ENCODE assay signal across 15 cellular contexts in the genomic region with DNA sequence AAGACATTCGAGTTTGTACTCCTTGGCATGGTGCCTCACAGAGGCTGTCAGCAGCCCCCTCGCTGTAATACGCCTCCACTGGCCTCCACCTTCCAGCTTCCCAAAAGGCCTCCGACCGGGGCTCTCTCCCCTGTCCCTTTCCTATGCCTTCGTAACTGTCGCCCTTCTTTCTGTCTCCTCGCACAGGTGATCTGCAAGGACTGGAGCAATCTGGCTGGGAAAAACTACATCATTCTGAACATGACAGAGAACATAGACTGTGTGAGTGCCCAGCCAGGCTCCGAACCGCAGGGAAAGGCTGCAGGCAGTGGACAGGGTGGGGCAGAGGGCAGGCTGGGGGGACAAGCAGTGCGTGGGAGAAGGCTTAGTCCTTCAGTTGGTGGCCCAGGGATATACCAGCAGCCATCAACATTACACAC. TPM values are rescaled to one million over a fixed set of nuclear protein-coding genes. Genes with fewer than 3 reads are reported as not detected.
DNase-seq lines count a peak whose midpoint lies in the region; ATAC-seq and TF ChIP-seq lines count a peak whose summit lies in the region.
"Had no signal": no experiment of that assay in that cellular context is flagged by ENCODE, and none has a peak within 500 bp of the region (broad histone marks: within the 10 kb centered on the region; RNA-seq: fewer than 3 reads in every experiment).

No MANE protein-coding gene starts in this region.

- intact Hi-C loops in sciatic nerve (cut with DNase I) = no loop called here
- intact Hi-C loops in CD4-positive, alpha-beta T cell (cut with DNase I, micrococcal nuclease) = no loop called here
- intact Hi-C loops in psoas muscle (cut with DNase I) = no loop called here

- no peak overlapping the region for H3K4ac ChIP-seq in mesenchymal stem cell (ENCODE audit: low read depth in 1 of 2, low read length in 2 of 2)

- H3K4me2 ChIP-seq in mesenchymal stem cell (ENCODE audit: low read length, poor library complexity, severe bottlenecking) = no peak overlapping the region
- H3K4me2 ChIP-seq: BLaER1 had no signal

- H4K91ac ChIP-seq in mesenchymal stem cell (ENCODE audit: low read length) = no peak overlapping the region

- H3K9me3 Mint-ChIP-seq in brain = no peaks in the 10 kb centered on the region
- H3K9me3 Mint-ChIP-seq in CD4-positive, alpha-beta T cell = no peaks in the 10 kb centered on the region
- H3K9me3 Mint-ChIP-seq: HFFc6 had no signal

- H3K36me3 ChIP-seq in mesenchymal stem cell (ENCODE audit: control insufficient read depth in 1 of 2, insufficient read depth in 2 of 2, low read depth in 1 of 2, low read length in 2 of 2) (no peaks in the 10 kb centered on the region), psoas muscle (ENCODE audit: insufficient read depth in 1 of 2, low read depth in 1 of 2) (no peaks in the 10 kb centered on the region)

- H3K79me1 ChIP-seq in mesenchymal stem cell (replicated peaks; ENCODE audit: low read length, poor library complexity, severe bottlenecking) = no peaks in the 10 kb centered on the region

- POLR2A ChIA-PET in CD4-positive, alpha-beta T cell (lab: Charles Lee) = no interaction called here

- no peak overlapping the region for H2BK12ac ChIP-seq in mesenchymal stem cell (ENCODE audit: low read length in 2 of 2)

- peaks cover 62% of the 10 kb centered on the region for H3K36me3 Mint-ChIP-seq in brain
- peaks cover 4% of the 10 kb centered on the region for H3K36me3 Mint-ChIP-seq in CD4-positive, alpha-beta T cell (ENCODE audit: low read depth)

- no peak overlapping the region for H2AK5ac ChIP-seq in mesenchymal stem cell (ENCODE audit: low read length, severe bottlenecking)

- no peak overlapping the region for H2BK5ac ChIP-seq in mesenchymal stem cell (ENCODE audit: low read depth, low read length, poor library complexity, severe bottlenecking)

- CTCF ChIA-PET in CD4-positive, alpha-beta T cell (lab: Charles Lee) = no interaction called here

- peak overlapping the region; percentile 75 for H2BK15ac ChIP-seq in mesenchymal stem cell (ENCODE audit: low read depth, poor library complexity, severe bottlenecking)

- H3K14ac ChIP-seq in mesenchymal stem cell (ENCODE audit: low read length in 2 of 2) = no peak overlapping the region

- H4K8ac ChIP-seq in mesenchymal stem cell (ENCODE audit: low read length) = no peak overlapping the region

- H3K4me3 Mint-ChIP-seq in brain = no peak overlapping the region
- H3K4me3 Mint-ChIP-seq in CD4-positive, alpha-beta T cell = no peak overlapping the region
- H3K4me3 Mint-ChIP-seq: HFFc6 had no signal

- ATAC-seq in sciatic nerve = peak; percentile 51
- ATAC-seq in CD4-positive, alpha-beta T cell (ENCODE audit: poor library complexity) = no peak
- no peak for ATAC-seq in psoas muscle

- H3K4me1 ChIP-seq in mesenchymal stem cell (ENCODE audit: control insufficient read depth, insufficient read depth, low read depth, low read length) (no peaks in the 10 kb centered on the region), psoas muscle (no peaks in the 10 kb centered on the region)

- no peak overlapping the region for H2BK120ac ChIP-seq in mesenchymal stem cell (ENCODE audit: low read depth, low read length)

- no peak overlapping the region for H3K4me3 ChIP-seq in mesenchymal stem cell (ENCODE audit: insufficient read depth in 1 of 2, low read depth in 1 of 2, low read length in 2 of 2)
- no peak overlapping the region for H3K4me3 ChIP-seq in psoas muscle
- H3K4me3 ChIP-seq: BLaER1 had no signal

- H3K27me3 Mint-ChIP-seq in brain = no peaks in the 10 kb centered on the region
- no peaks in the 10 kb centered on the region for H3K27me3 Mint-ChIP-seq in CD4-positive, alpha-beta T cell

- peak; percentile 33 for DNase-seq in activated CD8-positive, alpha-beta memory T cell treated with anti-CD3 and anti-CD28 coated beads for 24 hours
- no peak for DNase-seq in activated CD8-positive, alpha-beta memory T cell treated with anti-CD3 and anti-CD28 coated beads, Interleukin-2, amount 50 U/mL, for 48 hours
- DNase-seq in mesenchymal stem cell = no peak
- no peak for DNase-seq in sciatic nerve (ENCODE audit: low spot score)
- DNase-seq in CD4-positive, alpha-beta T cell = no peak
- no peak for DNase-seq in NK-92 treated with Interleukin-12 subunit alpha and Interleukin-12 subunit beta, amount 100 ng/mL, for 24 hours (lab: John Stamatoyannopoulos, UW)
- DNase-seq in psoas muscle = no peak
- DNase-seq: 8988T, AML-193, Calu3, DMS 273 treated with DMSO at 0.1 percent for 48 hours, HCEC 1CT, HFFc6 had no signal

- peaks cover 26% of the 10 kb centered on the region for H3K4me1 Mint-ChIP-seq in brain
- no peaks in the 10 kb centered on the region for H3K4me1 Mint-ChIP-seq in CD4-positive, alpha-beta T cell (ENCODE audit: low read depth)

- H2AFZ ChIP-seq in mesenchymal stem cell (ENCODE audit: low read depth, low read length) = no peak overlapping the region

- H3K27ac ChIP-seq in mesenchymal stem cell (ENCODE audit: low read length, poor library complexity, severe bottlenecking) (no peak overlapping the region), psoas muscle (no peak overlapping the region)
- no peak overlapping the region for H3K27ac ChIP-seq in CD4-positive, alpha-beta T cell (ENCODE audit: low read depth, low read length)
- H3K27ac ChIP-seq: BLaER1 had no signal

- H3K27ac Mint-ChIP-seq in brain = peak overlapping the region in 3 of 5 experiments; percentile 17 to 92 (median 76)
- H3K27ac Mint-ChIP-seq in CD4-positive, alpha-beta T cell = no peak overlapping the region
- H3K27ac Mint-ChIP-seq: HFFc6 had no signal

- TF ChIP-seq CTCF in brain (conservative IDR thresholded peaks at IDR 0.05) (no peak), psoas muscle (IDR thresholded peaks at IDR 0.05) (no peak)
- no peak for TF ChIP-seq CTCF in CD4-positive, alpha-beta T cell (IDR thresholded peaks at IDR 0.05)

- H3K23ac ChIP-seq in mesenchymal stem cell (ENCODE audit: low read length in 2 of 2) = no peak overlapping the region

- WGBS in mesenchymal stem cell = 93% methylated on average over 10 of the region's 11 CpGs
- WGBS in psoas muscle, 3 donors = 77 to 81% (median 80%) methylated on average over 11 of the region's 11 CpGs

- H3K9ac ChIP-seq in mesenchymal stem cell (ENCODE audit: low read length) = no peak overlapping the region
- H3K9ac ChIP-seq: BLaER1 had no signal

- H3K9me3 ChIP-seq in mesenchymal stem cell (ENCODE audit: control insufficient read depth, low read length) (no peaks in the 10 kb centered on the region), psoas muscle (no peaks in the 10 kb centered on the region)
- no peaks in the 10 kb centered on the region for H3K9me3 ChIP-seq in CD4-positive, alpha-beta T cell (ENCODE audit: control insufficient read depth, low read length)
- H3K9me3 ChIP-seq: BLaER1 had no signal

- no peak overlapping the region for H3K18ac ChIP-seq in mesenchymal stem cell (ENCODE audit: low read depth in 1 of 2, low read length in 2 of 2)

- no peaks in the 10 kb centered on the region for H3K27me3 ChIP-seq in mesenchymal stem cell (ENCODE audit: control insufficient read depth in 1 of 2, insufficient read depth in 1 of 2, low read length in 2 of 2)
- no peaks in the 10 kb centered on the region for H3K27me3 ChIP-seq in CD4-positive, alpha-beta T cell (ENCODE audit: control insufficient read depth, insufficient read depth, low read length)
- no peaks in the 10 kb centered on the region for H3K27me3 ChIP-seq in psoas muscle (ENCODE audit: insufficient read depth in 3 of 3, low read length in 2 of 3)
- H3K27me3 ChIP-seq: BLaER1 had no signal

RNA-seq across cellular contexts. Expression of a gene that starts 10.7 kb away (rescaled TPM):
- 43.7 TPM for polyA plus RNA-seq in brain (ENCODE audit: insufficient read depth, low read depth, low replicate concordance)
- polyA plus RNA-seq in mesenchymal stem cell (2013, experiment 1 of 2) = 6.8 TPM
- 6.6 TPM for polyA plus RNA-seq in mesenchymal stem cell (2013, experiment 2 of 2)
- total RNA-seq in sciatic nerve = 98.8 TPM
- total RNA-seq in CD4-positive, alpha-beta T cell = 100 to 1,000 TPM; 116 to 118 TPM
- 10 to 100 TPM; 22.8 to 34.5 (median 27.6) TPM for total RNA-seq in psoas muscle
- polyA plus RNA-seq in psoas muscle = 10 to 100 TPM; 29.1 to 30.3 (median 30.1) TPM

RNA-seq across cellular contexts. Expression of a gene that starts 33.1 kb away (rescaled TPM):
- 133 TPM for polyA plus RNA-seq in brain (ENCODE audit: insufficient read depth, low read depth, low replicate concordance)
- 0.83 TPM for polyA plus RNA-seq in mesenchymal stem cell (2013, experiment 1 of 2)
- polyA plus RNA-seq in mesenchymal stem cell (2013, experiment 2 of 2) = 0.82 TPM
- 12.1 TPM for total RNA-seq in sciatic nerve
- total RNA-seq in CD4-positive, alpha-beta T cell = 1 to 10 TPM; 4.0 to 4.2 TPM
- total RNA-seq in psoas muscle = 1 to 10 TPM; 1.4 to 2.6 (median 1.8) TPM
- polyA plus RNA-seq in psoas muscle = 1 to 10 TPM; 1.4 to 3.0 (median 2.5) TPM
